ENCODE assay signal across 8 cellular contexts in the genomic region with DNA sequence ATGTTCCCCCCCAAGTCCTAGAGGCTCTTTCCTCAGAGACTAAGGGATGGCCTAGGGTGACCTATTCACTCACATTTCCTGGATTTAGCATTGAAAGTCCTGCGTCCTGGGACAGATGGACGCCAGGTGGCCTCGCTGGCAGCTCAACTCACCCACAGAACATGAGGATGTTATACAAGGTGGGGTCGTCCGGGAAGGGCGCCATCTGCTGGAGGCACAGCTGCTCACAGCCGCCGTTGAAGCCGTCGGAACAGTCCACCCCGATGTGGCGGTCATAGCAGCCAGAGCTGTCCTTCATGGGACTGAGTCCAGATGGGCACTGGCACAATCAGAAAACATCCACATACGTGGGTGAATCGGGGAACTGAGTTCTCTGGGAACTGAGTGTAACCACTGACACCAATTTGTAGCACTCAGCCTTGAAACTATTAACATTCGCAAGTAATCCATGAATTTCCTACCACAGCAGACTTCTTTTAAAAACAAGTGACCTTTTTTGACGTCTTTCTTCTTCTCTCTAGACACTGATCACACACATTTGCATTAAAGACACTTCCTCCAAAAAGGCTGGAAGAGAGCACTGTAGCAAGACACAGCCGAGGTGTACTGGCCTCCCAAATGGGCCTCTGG.
DNase-seq lines count a peak whose midpoint lies in the region; ATAC-seq, FAIRE-seq and TF ChIP-seq lines count a peak whose summit lies in the region.

No MANE protein-coding gene starts in this region.

- POLR2A ChIA-PET in activated CD8-positive, alpha-beta T cell treated with anti-CD3 and anti-CD28 coated beads for 36 hours (lab: Charles Lee) = no interaction called here

- H3K4me3 Mint-ChIP-seq in activated CD8-positive, alpha-beta T cell treated with anti-CD3 and anti-CD28 coated beads for 36 hours = no peak overlapping the region

- intact Hi-C loops in activated CD8-positive, alpha-beta T cell treated with anti-CD3 and anti-CD28 coated beads for 36 hours (cut with micrococcal nuclease) = no loop called here

- H3K4me1 Mint-ChIP-seq in activated CD8-positive, alpha-beta T cell treated with anti-CD3 and anti-CD28 coated beads for 36 hours (ENCODE audit: low read depth) = no peaks in the 10 kb centered on the region

- no peak for TF ChIP-seq EP300 in Ishikawa (IDR thresholded peaks at IDR 0.05; ENCODE audit: borderline replicate concordance)

- DNase-seq in DMS114 treated with DMSO at 0.1 percent for 48 hours (lab: John Stamatoyannopoulos, UW; ENCODE audit: unreplicated experiment) (peak; percentile 2), GM19239 (ENCODE audit: insufficient read length, low spot score) (peak; percentile 24), iPS DF 4.7 (ENCODE audit: extremely low read depth, low spot score) (peak; percentile 56), dedifferentiated amniotic fluid mesenchymal stem cell (ENCODE audit: extremely low spot score) (no peak)
- peak; percentile 46 for DNase-seq in activated CD8-positive, alpha-beta T cell treated with anti-CD3 and anti-CD28 coated beads for 36 hours
- DNase-seq in stimulated activated naive CD8-positive, alpha-beta T cell treated with anti-CD3 and anti-CD28 coated beads, Interleukin-15, Interleukin-2, amounts not matched to agents 100 U/mL and 50 U/mL, for 24 hours = peak; percentile 36

- no peaks in the 10 kb centered on the region for H3K36me3 Mint-ChIP-seq in activated CD8-positive, alpha-beta T cell treated with anti-CD3 and anti-CD28 coated beads for 36 hours (ENCODE audit: low read depth)

- peak; percentile 61 for FAIRE-seq in GM19239 (lab: Jason Lieb, UNC)

- peaks cover 7% of the 10 kb centered on the region for H3K27me3 Mint-ChIP-seq in activated CD8-positive, alpha-beta T cell treated with anti-CD3 and anti-CD28 coated beads for 36 hours

- peak; percentile 59 for TF ChIP-seq CTCF in activated CD8-positive, alpha-beta T cell treated with anti-CD3 and anti-CD28 coated beads for 36 hours (IDR thresholded peaks at IDR 0.05)

- CTCF ChIA-PET in activated CD8-positive, alpha-beta T cell treated with anti-CD3 and anti-CD28 coated beads for 36 hours (lab: Charles Lee) = interaction anchor here (0.5 to 2.5 kb wide), 4 partner anchors 11 to 54 kb away, joined by 3 to 10 read pairs (median 4); no protein-coding TSS in a partner anchor

- no peak overlapping the region for H3K27ac Mint-ChIP-seq in activated CD8-positive, alpha-beta T cell treated with anti-CD3 and anti-CD28 coated beads for 36 hours

- no peaks in the 10 kb centered on the region for H3K9me3 Mint-ChIP-seq in activated CD8-positive, alpha-beta T cell treated with anti-CD3 and anti-CD28 coated beads for 36 hours

- TF ChIP-seq RAD21 in Ishikawa (IDR thresholded peaks at IDR 0.05; ENCODE audit: low read depth) = peak; percentile 46

- ATAC-seq in activated CD8-positive, alpha-beta T cell treated with anti-CD3 and anti-CD28 coated beads for 36 hours = no peak
- ATAC-seq in stimulated activated naive CD8-positive, alpha-beta T cell treated with anti-CD3 and anti-CD28 coated beads, Interleukin-15, Interleukin-2, amounts not matched to agents 100 U/mL and 50 U/mL, for 24 hours = no peak
- ATAC-seq in GM19452 (IDR thresholded peaks at IDR 0.05; ENCODE audit: unreplicated experiment) = no peak

TF ChIP-seq in Ishikawa, 13 proteins besides CTCF, POLR2A, EP300 and RAD21:
- TF ChIP-seq, protein P1, sequence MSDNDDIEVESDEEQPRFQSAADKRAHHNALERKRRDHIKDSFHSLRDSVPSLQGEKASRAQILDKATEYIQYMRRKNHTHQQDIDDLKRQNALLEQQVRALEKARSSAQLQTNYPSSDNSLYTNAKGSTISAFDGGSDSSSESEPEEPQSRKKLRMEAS (IDR thresholded peaks at IDR 0.05) = 0 out of 2 replicates have a peak, but pooled peaks have one; percentile 16
- TF ChIP-seq NFIC (IDR thresholded peaks at IDR 0.05) = no peak
